8 cellular contexts compared by ENCODE assay signal in genomic region chr18:53266850-53267249, GRCh38.
"Had no signal": no experiment of that assay in that cellular context is flagged by ENCODE, and none has a peak within 500 bp of the region (broad histone marks: within the 10 kb centered on the region; RNA-seq: fewer than 3 reads in every experiment).

No MANE protein-coding gene starts in this region.

- ATAC-seq: GM23338, HCT116 had no signal

- H3K4me2 ChIP-seq: GM23338 had no signal

- H2AFZ ChIP-seq: GM23338 had no signal

- DNase-seq: H7, HFFc6, Kasumi-1, KG1 had no signal

- H3K36me3 ChIP-seq: HAP-1 had no signal

- H3K4me1 ChIP-seq: HAP-1 had no signal

- H3K27ac ChIP-seq: HL-60 had no signal

- H3K4me3 ChIP-seq: GM23338, HAP-1 had no signal
